8 cellular contexts compared by ENCODE assay signal in the genomic region with DNA sequence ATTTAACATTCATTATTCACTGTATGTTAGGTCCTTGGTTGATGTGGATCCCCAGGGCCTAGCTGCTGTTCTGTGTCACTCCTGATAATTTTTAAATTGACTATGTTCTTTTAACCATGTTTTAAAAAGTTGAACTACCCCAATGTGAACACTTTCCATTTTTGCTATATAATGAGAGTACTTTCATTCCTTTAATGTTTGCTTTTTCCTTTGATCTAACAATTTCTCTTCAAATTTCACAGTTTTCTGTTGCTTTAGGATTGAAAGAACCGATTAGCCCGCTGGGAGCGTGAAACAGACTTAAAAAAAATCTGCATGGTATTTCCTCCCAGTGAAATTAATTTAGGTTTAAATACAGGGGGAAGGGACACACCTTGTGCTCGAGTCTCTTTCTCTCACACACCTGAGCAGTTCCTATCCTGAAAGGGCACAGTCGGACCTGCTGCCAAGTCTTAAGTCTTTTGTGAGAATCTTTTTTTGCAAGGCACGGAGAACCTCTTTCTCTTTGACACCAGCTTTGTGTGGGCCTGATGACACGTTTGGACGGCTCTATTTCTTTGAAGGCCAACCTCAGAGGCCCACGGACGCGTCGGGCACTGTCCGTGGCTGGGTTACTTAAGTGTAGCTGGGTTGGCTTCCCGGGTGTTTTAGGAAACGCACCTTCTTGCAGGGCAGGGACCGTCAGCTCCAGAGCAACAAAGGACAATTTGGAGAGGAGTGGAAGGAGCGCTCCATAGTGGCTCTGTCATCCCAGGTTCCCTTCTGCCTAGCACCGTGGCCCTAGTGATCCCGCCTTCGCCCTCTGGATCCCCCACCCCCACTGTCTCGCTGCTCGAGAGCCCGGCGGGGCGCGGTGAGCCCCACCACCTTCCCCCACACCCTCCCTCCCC. TPM values are rescaled to one million over a fixed set of nuclear protein-coding genes. Genes with fewer than 3 reads are reported as not detected.
A peak's percentile ranks its signal among the peaks of the same experiment; 100 is the strongest.
DNase-seq lines count a peak whose midpoint lies in the region; ATAC-seq, FAIRE-seq and TF ChIP-seq lines count a peak whose summit lies in the region.

No MANE protein-coding gene starts in this region.

- peak overlapping the region; percentile 55; the same call in 2 of the 3 replicates for H3K4me3 ChIP-seq in A549
- peak overlapping the region; percentile 57 for H3K4me3 ChIP-seq in HUES48 (ENCODE audit: low read depth, low read length)
- H3K4me3 ChIP-seq in colonic mucosa = peak overlapping the region; percentile 75
- peak overlapping the region; percentile 18 to 96 for H3K4me3 ChIP-seq in muscle layer of duodenum (ENCODE audit: low read depth in 1 of 2, low read length in 2 of 2)

- peak overlapping the region; percentile 96 for H3K4me2 ChIP-seq in A549

- TF ChIP-seq CTCF in A549 (IDR thresholded peaks at IDR 0.05) = no peak
- TF ChIP-seq CTCF in colonic mucosa (IDR thresholded peaks at IDR 0.05) = no peak

- ATAC-seq in A549 = peak in 1 of 2 experiments; percentile 8; a peak in 1 of 6 replicates
- ATAC-seq in GM19467 (IDR thresholded peaks at IDR 0.05; ENCODE audit: unreplicated experiment) = no peak
- no peak for ATAC-seq in HG02763 (IDR thresholded peaks at IDR 0.05; ENCODE audit: unreplicated experiment)

- 63% methylated on average over 20 of the region's 26 CpGs for WGBS in A549 (ENCODE audit: missing lambda C conversion rate)

- H3K27ac ChIP-seq in A549 (no peak overlapping the region), HUES48 (ENCODE audit: low read depth, low read length) (no peak overlapping the region), colonic mucosa (no peak overlapping the region), muscle layer of duodenum (ENCODE audit: low read length) (no peak overlapping the region)

- no peaks in the 10 kb centered on the region for H3K9me3 ChIP-seq in A549
- H3K9me3 ChIP-seq in HUES48 (ENCODE audit: control insufficient read depth, insufficient read depth, low read length) = no peaks in the 10 kb centered on the region
- no peaks in the 10 kb centered on the region for H3K9me3 ChIP-seq in colonic mucosa
- no peaks in the 10 kb centered on the region for H3K9me3 ChIP-seq in muscle layer of duodenum (ENCODE audit: control insufficient read depth in 1 of 2, low read length in 2 of 2)

- CTCF ChIA-PET in A549 (lab: Yijun Ruan, JAX) = interaction anchor here (1.5 kb wide), 1 partner anchor 11 kb away, joined by 3 read pairs; no protein-coding TSS in a partner anchor

- POLR2A ChIA-PET in A549 (lab: Yijun Ruan, JAX) = no interaction called here

- DNase-seq in A549 (ENCODE audit: low read depth in 1 of 2, low spot score in 1 of 2) (no peak), colonic mucosa (peak; percentile 35), NCI-H446 (lab: John Stamatoyannopoulos, UW) (no peak)
- no peak for DNase-seq in stimulated activated CD4-positive, alpha-beta T cell treated with anti-CD3 and anti-CD28 coated beads, Interleukin-2, amount 100 ng/mL, for 48 hours

- H3K4me1 ChIP-seq in A549 (no peaks in the 10 kb centered on the region; the same call in 2 of the 3 replicates), HUES48 (ENCODE audit: control insufficient read depth, insufficient read depth, low read length) (peaks cover 40% of the 10 kb centered on the region), colonic mucosa (no peaks in the 10 kb centered on the region), muscle layer of duodenum (ENCODE audit: control insufficient read depth in 1 of 2, insufficient read depth in 2 of 2, low read length in 2 of 2) (peaks cover 0 to 7% of the 10 kb centered on the region in 2 donors)

- TF ChIP-seq POLR2A in A549 (IDR thresholded peaks at IDR 0.05; ENCODE audit: low read length) = no peak

- no peaks in the 10 kb centered on the region for H3K36me3 ChIP-seq in HUES48 (ENCODE audit: control insufficient read depth, insufficient read depth, low read length)
- no peaks in the 10 kb centered on the region for H3K36me3 ChIP-seq in colonic mucosa
- H3K36me3 ChIP-seq in muscle layer of duodenum (ENCODE audit: control insufficient read depth in 1 of 2, insufficient read depth in 2 of 2, low read length in 2 of 2) = no peaks in the 10 kb centered on the region

- H3K27me3 ChIP-seq in HUES48 (ENCODE audit: control insufficient read depth, insufficient read depth, low read length) = peaks cover 84% of the 10 kb centered on the region
- H3K27me3 ChIP-seq in colonic mucosa = no peaks in the 10 kb centered on the region
- H3K27me3 ChIP-seq in muscle layer of duodenum (ENCODE audit: low read depth, low read length) = no peaks in the 10 kb centered on the region

- FAIRE-seq in A549 (lab: Jason Lieb, UNC) = no peak

- no peak for TF ChIP-seq RAD21 in A549 (conservative IDR thresholded peaks at IDR 0.05 in 1 of 2, IDR thresholded peaks at IDR 0.05 in 1 of 2)

- no peak for TF ChIP-seq EP300 in A549 (IDR thresholded peaks at IDR 0.05)

- intact Hi-C loops in colonic mucosa (cut with DNase I) = loop anchor here (5.0 to 10.0 kb wide), 2 partner anchors 141 to 214 kb away; no protein-coding TSS in a partner anchor

- H3K9ac ChIP-seq in HUES48 (ENCODE audit: low read depth, low read length) (no peak overlapping the region), colonic mucosa (ENCODE audit: low read depth in 2 of 2, low read length in 2 of 2) (peak overlapping the region in 1 of 2 donors; percentile 46)

TF ChIP-seq in A549, 52 proteins besides CTCF, POLR2A, EP300 and RAD21 (continues in another document):
- TF ChIP-seq, protein P1, sequence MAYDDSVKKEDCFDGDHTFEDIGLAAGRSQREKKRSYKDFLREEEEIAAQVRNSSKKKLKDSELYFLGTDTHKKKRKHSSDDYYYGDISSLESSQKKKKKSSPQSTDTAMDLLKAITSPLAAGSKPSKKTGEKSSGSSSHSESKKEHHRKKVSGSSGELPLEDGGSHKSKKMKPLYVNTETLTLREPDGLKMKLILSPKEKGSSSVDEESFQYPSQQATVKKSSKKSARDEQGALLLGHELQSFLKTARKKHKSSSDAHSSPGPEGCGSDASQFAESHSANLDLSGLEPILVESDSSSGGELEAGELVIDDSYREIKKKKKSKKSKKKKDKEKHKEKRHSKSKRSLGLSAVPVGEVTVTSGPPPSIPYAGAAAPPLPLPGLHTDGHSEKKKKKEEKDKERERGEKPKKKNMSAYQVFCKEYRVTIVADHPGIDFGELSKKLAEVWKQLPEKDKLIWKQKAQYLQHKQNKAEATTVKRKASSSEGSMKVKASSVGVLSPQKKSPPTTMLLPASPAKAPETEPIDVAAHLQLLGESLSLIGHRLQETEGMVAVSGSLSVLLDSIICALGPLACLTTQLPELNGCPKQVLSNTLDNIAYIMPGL (CRISPR knock-in tag; IDR thresholded peaks at IDR 0.05; ENCODE audit: borderline replicate concordance) = no peak
- TF ChIP-seq CHD2 (IDR thresholded peaks at IDR 0.05; ENCODE audit: low read length, partially characterized antibody) = no peak
- TF ChIP-seq TP53 (CRISPR knock-in tag; IDR thresholded peaks at IDR 0.05) = no peak
- no peak for TF ChIP-seq BHLHE40 (IDR thresholded peaks at IDR 0.05; ENCODE audit: low read depth, low read length)
- TF ChIP-seq, protein P2, sequence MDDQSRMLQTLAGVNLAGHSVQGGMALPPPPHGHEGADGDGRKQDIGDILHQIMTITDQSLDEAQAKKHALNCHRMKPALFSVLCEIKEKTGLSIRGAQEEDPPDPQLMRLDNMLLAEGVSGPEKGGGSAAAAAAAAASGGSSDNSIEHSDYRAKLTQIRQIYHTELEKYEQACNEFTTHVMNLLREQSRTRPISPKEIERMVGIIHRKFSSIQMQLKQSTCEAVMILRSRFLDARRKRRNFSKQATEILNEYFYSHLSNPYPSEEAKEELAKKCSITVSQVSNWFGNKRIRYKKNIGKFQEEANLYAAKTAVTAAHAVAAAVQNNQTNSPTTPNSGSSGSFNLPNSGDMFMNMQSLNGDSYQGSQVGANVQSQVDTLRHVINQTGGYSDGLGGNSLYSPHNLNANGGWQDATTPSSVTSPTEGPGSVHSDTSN (IDR thresholded peaks at IDR 0.05) = no peak
- no peak for TF ChIP-seq SMC3 (IDR thresholded peaks at IDR 0.05)
- TF ChIP-seq RARB (CRISPR knock-in tag; IDR thresholded peaks at IDR 0.05) = no peak
- TF ChIP-seq RCOR1 (IDR thresholded peaks at IDR 0.05; ENCODE audit: low read depth, low read length) = no peak
- no peak for TF ChIP-seq RFX5 (IDR thresholded peaks at IDR 0.05)
- no peak for TF ChIP-seq EHMT2 (IDR thresholded peaks at IDR 0.05; ENCODE audit: low read depth)
- TF ChIP-seq, protein P3, sequence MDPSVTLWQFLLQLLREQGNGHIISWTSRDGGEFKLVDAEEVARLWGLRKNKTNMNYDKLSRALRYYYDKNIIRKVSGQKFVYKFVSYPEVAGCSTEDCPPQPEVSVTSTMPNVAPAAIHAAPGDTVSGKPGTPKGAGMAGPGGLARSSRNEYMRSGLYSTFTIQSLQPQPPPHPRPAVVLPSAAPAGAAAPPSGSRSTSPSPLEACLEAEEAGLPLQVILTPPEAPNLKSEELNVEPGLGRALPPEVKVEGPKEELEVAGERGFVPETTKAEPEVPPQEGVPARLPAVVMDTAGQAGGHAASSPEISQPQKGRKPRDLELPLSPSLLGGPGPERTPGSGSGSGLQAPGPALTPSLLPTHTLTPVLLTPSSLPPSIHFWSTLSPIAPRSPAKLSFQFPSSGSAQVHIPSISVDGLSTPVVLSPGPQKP (IDR thresholded peaks at IDR 0.05; ENCODE audit: low read depth, low read length) = no peak
- TF ChIP-seq MAFK (IDR thresholded peaks at IDR 0.05; ENCODE audit: partially characterized antibody) = no peak
- TF ChIP-seq HDAC2 (IDR thresholded peaks at IDR 0.05) = no peak
- no peak for TF ChIP-seq RNF2 (IDR thresholded peaks at IDR 0.05; ENCODE audit: borderline replicate concordance, low read depth)
- no peak for TF ChIP-seq CHD4 (IDR thresholded peaks at IDR 0.05; ENCODE audit: borderline replicate concordance)
- TF ChIP-seq, protein P4, sequence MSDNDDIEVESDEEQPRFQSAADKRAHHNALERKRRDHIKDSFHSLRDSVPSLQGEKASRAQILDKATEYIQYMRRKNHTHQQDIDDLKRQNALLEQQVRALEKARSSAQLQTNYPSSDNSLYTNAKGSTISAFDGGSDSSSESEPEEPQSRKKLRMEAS (IDR thresholded peaks at IDR 0.05) = no peak
- no peak for TF ChIP-seq JUN (IDR thresholded peaks at IDR 0.05)

RNA-seq across cellular contexts. Expression of a gene that starts 1.0 kb away (rescaled TPM):
- 0.06 and 0.24 TPM in 2 replicates for polyA plus RNA-seq in A549 (2011; rRNA removed)
- not detected in 2 replicates for polyA plus RNA-seq in A549 (2012; cell fraction: cytosol; rRNA removed)
- polyA plus RNA-seq in A549 (2012; cell fraction: nucleus; rRNA removed) = not detected in 2 replicates
- not detected in 3 replicates for polyA plus RNA-seq in A549 (2017; fragmentation: RNase III; extraction: RNeasy Plus Mini Kit Qiagen cat#74134 plus additional on column Dnase treatment)
- polyA minus RNA-seq in A549 (2011; rRNA and poly(A)+ RNA removed) = 0.10 TPM in 1 of 2 replicates, not detected in the other
- 10 to 100 TPM; 12.8 to 19.8 TPM for total RNA-seq in colonic mucosa

RNA-seq across cellular contexts. Expression of a gene that starts 47.2 kb away (rescaled TPM):
- polyA plus RNA-seq in A549 (2011; rRNA removed) (not detected in 2 replicates), A549 (2017; fragmentation: RNase III; extraction: RNeasy Plus Mini Kit Qiagen cat#74134 plus additional on column Dnase treatment) (0.05 to 0.17 TPM (median 0.15 TPM) in 3 replicates)
- 0.01 TPM in 1 of 2 replicates, not detected in the other for polyA plus RNA-seq in A549 (2012; cell fraction: cytosol; rRNA removed)
- polyA plus RNA-seq in A549 (2012; cell fraction: nucleus; rRNA removed) = not detected in 2 replicates
- not detected in 2 replicates for polyA minus RNA-seq in A549 (2011; rRNA and poly(A)+ RNA removed)
- 10 to 100 TPM in 1 of 2 donors, 1 to 10 TPM in 1; 4.9 to 17.0 TPM for total RNA-seq in colonic mucosa
